22 cellular contexts compared by ENCODE assay signal in the genomic region with DNA sequence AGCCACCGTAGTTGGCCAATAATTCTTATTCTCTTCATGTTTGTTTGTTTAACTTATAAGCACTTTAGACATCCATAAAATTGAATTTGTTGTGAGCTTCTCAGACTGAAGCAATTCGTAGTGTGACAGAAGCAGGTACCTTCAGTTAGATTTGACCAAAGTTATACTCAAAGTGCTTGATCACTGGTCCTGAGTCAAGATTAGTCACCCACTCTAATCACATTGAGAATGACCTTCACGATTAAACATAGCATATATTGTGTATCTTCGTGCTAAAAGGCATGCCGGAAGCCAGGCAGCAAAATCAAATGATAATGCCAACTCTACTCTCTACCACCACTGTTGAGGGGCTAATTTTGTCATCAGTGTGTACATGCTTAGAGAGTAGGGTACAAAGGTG.
DNase-seq lines count a peak whose midpoint lies in the region; ATAC-seq, FAIRE-seq and TF ChIP-seq lines count a peak whose summit lies in the region.
"Had no signal": no experiment of that assay in that cellular context is flagged by ENCODE, and none has a peak within 500 bp of the region (broad histone marks: within the 10 kb centered on the region; RNA-seq: fewer than 3 reads in every experiment).

No MANE protein-coding gene starts in this region.

- peak overlapping the region; percentile 81; the same call in 1 of the 2 replicates for H2BK20ac ChIP-seq in H1 (ENCODE audit: low read length)

- no peak for TF ChIP-seq POLR2A in H1 (IDR thresholded peaks at IDR 0.05; ENCODE audit: control extremely low read depth in 1 of 2, low read depth in 2 of 2, low read length in 2 of 2)

- POLR2A ChIA-PET in H1 (lab: Charles Lee; ENCODE audit: partially characterized antibody): no interaction called here

- H2BK15ac ChIP-seq in H1 (ENCODE audit: low read length): no peak overlapping the region

- H3K23ac ChIP-seq in H1 (ENCODE audit: insufficient read length): no peak overlapping the region

- no peaks in the 10 kb centered on the region for H3K9me2 ChIP-seq in GM23338 (ENCODE audit: insufficient read depth)

- H3K4me2 ChIP-seq in GM23338: no peak overlapping the region
- no peak overlapping the region for H3K4me2 ChIP-seq in H1 (ENCODE audit: insufficient read depth in 1 of 2, low read depth in 2 of 2, low read length in 2 of 2)
- H3K4me2 ChIP-seq: BLaER1 had no signal

- no peak overlapping the region for H3K4me3 ChIP-seq in GM23338
- H3K4me3 ChIP-seq in H1 (ENCODE audit: extremely low read depth in 1 of 4, insufficient read depth in 2 of 4, low read depth in 3 of 4, low read length in 4 of 4): no peak overlapping the region
- H3K4me3 ChIP-seq: BLaER1, SJSA1 had no signal

- FAIRE-seq in H1 (lab: Jason Lieb, UNC) (no peak), urothelium cell line (lab: Jason Lieb, UNC) (peak; percentile 71)
- FAIRE-seq: HTR-8/SVneo, RCC 7860 had no signal

- CTCF ChIA-PET in H1 (lab: Charles Lee; ENCODE audit: partially characterized antibody): no interaction called here

- no peaks in the 10 kb centered on the region for H3K23me2 ChIP-seq in H1 (ENCODE audit: low read depth, low read length)

- H3K4ac ChIP-seq in H1 (replicated peaks; ENCODE audit: insufficient read length, low read depth, low read length): no peak overlapping the region

- H2AFZ ChIP-seq in GM23338: peak overlapping the region; percentile 25
- 0 out of 2 replicates have a peak overlapping the region, but pooled peaks have one; percentile 46 for H2AFZ ChIP-seq in H1 (ENCODE audit: low read length)

- H4K91ac ChIP-seq in H1 (replicated peaks; ENCODE audit: insufficient read length, low read length): no peak overlapping the region

- no peak overlapping the region for H2AK5ac ChIP-seq in H1 (ENCODE audit: low read depth, low read length)

- ATAC-seq in GM23338 (no peak), GM19452 (IDR thresholded peaks at IDR 0.05; ENCODE audit: unreplicated experiment) (no peak)
- ATAC-seq: Right ventricle myocardium inferior had no signal

- no peaks in the 10 kb centered on the region for H3K79me2 ChIP-seq in GM23338 (replicated peaks; ENCODE audit: insufficient read depth)
- no peaks in the 10 kb centered on the region for H3K79me2 ChIP-seq in H1 (ENCODE audit: control insufficient read depth in 1 of 2, insufficient read depth in 2 of 2, low read length in 2 of 2)

- TF ChIP-seq RAD21 in H1 (IDR thresholded peaks at IDR 0.05 in 1 of 2, conservative IDR thresholded peaks at IDR 0.05 in 1 of 2; ENCODE audit: low read depth in 2 of 2, low read length in 2 of 2): no peak

- TF ChIP-seq CTCF in GM23338 (conservative IDR thresholded peaks at IDR 0.05; ENCODE audit: low read depth in 2 of 2): no peak
- no peak for TF ChIP-seq CTCF in H1 (IDR thresholded peaks at IDR 0.05; ENCODE audit: control extremely low read depth in 1 of 3, insufficient read depth in 1 of 3, low read depth in 1 of 3, low read length in 3 of 3)

- TF ChIP-seq EP300 in H1 (IDR thresholded peaks at IDR 0.05; ENCODE audit: borderline replicate concordance in 1 of 2, low read depth in 2 of 2, low read length in 2 of 2): no peak

- H3K27me3 ChIP-seq in GM23338 (ENCODE audit: insufficient read depth): no peaks in the 10 kb centered on the region
- H3K27me3 ChIP-seq in H1 (replicated peaks in 1 of 4; ENCODE audit: control insufficient read depth in 3 of 4, extremely low read depth in 1 of 4, insufficient read depth in 3 of 4, low read length in 3 of 4): no peaks in the 10 kb centered on the region
- H3K27me3 ChIP-seq: BLaER1, SJSA1 had no signal

- no peak overlapping the region for H3K14ac ChIP-seq in H1 (ENCODE audit: insufficient read length)

- no peaks in the 10 kb centered on the region for H3K79me1 ChIP-seq in H1 (ENCODE audit: low read depth, low read length)

- no peak overlapping the region for H4K5ac ChIP-seq in H1 (ENCODE audit: insufficient read length, low read depth, low read length)

- peak overlapping the region; percentile 78; the same call in 1 of the 2 replicates for H2BK12ac ChIP-seq in H1 (ENCODE audit: low read depth, low read length)

- H4K20me1 ChIP-seq in GM23338 (replicated peaks; ENCODE audit: insufficient read depth) (no peaks in the 10 kb centered on the region), H1 (replicated peaks in 1 of 2; ENCODE audit: control insufficient read depth in 1 of 2, insufficient read depth in 2 of 2, low read length in 2 of 2) (no peaks in the 10 kb centered on the region)
- H4K20me1 ChIP-seq: BLaER1 had no signal

- H3K9me3 Mint-ChIP-seq in GM23338: peaks cover 2% of the 10 kb centered on the region; the same call in 1 of the 3 replicates

- H3K27ac ChIP-seq in GM23338 (ENCODE audit: low read depth) (0 out of 2 replicates have a peak overlapping the region, but pooled peaks have one; percentile 18), H1 (ENCODE audit: low read depth, low read length) (no peak overlapping the region)
- H3K27ac ChIP-seq: BLaER1, SJSA1 had no signal

- no peak overlapping the region for H3K18ac ChIP-seq in H1 (ENCODE audit: extremely low read depth, low read length)

- H3K9me3 ChIP-seq in H1 (ENCODE audit: insufficient read depth in 2 of 2, low read depth in 1 of 2, low read length in 1 of 2): no peaks in the 10 kb centered on the region
- H3K9me3 ChIP-seq: BLaER1 had no signal

- H3K9ac ChIP-seq in H1 (replicated peaks in 1 of 4; ENCODE audit: extremely low read depth in 1 of 4, low read depth in 3 of 4, low read length in 3 of 4): no peak overlapping the region
- H3K9ac ChIP-seq: BLaER1 had no signal

- no peak overlapping the region for H3K56ac ChIP-seq in H1 (replicated peaks; ENCODE audit: insufficient read length, low read depth, low read length)

- H3K4me1 Mint-ChIP-seq in GM23338: no peaks in the 10 kb centered on the region
- H3K4me1 Mint-ChIP-seq: IgD-negative memory B cell had no signal

- H2BK5ac ChIP-seq in H1 (ENCODE audit: low read depth, low read length): no peak overlapping the region

- no peaks in the 10 kb centered on the region for H3F3A ChIP-seq in GM23338 (replicated peaks; ENCODE audit: low read depth)

- H3K36me3 ChIP-seq in GM23338 (ENCODE audit: insufficient read depth) (no peaks in the 10 kb centered on the region), H1 (ENCODE audit: control insufficient read depth in 2 of 4, insufficient read depth in 4 of 4, low read length in 3 of 4) (no peaks in the 10 kb centered on the region)
- H3K36me3 ChIP-seq: BLaER1, SJSA1 had no signal

- no peak overlapping the region for H3K4me3 Mint-ChIP-seq in GM23338
- H3K4me3 Mint-ChIP-seq: CD4-positive, alpha-beta T cell; IgD-negative memory B cell had no signal

- no peaks in the 10 kb centered on the region for H3K27me3 Mint-ChIP-seq in GM23338 (ENCODE audit: insufficient read depth, low read depth, poor library complexity)
- H3K27me3 Mint-ChIP-seq: CD4-positive, alpha-beta T cell; IgD-negative memory B cell had no signal

- H3K27ac Mint-ChIP-seq in GM23338: no peak overlapping the region
- H3K27ac Mint-ChIP-seq: CD4-positive, alpha-beta T cell; IgD-negative memory B cell had no signal

- peaks cover 6% of the 10 kb centered on the region for H3K36me3 Mint-ChIP-seq in GM23338 (ENCODE audit: low read depth)
- H3K36me3 Mint-ChIP-seq: IgD-negative memory B cell had no signal

- H4K8ac ChIP-seq in H1 (ENCODE audit: extremely low read depth, insufficient read depth, low read length): no peak overlapping the region

- H3K4me1 ChIP-seq in GM23338 (ENCODE audit: insufficient read depth): no peaks in the 10 kb centered on the region
- no peaks in the 10 kb centered on the region for H3K4me1 ChIP-seq in H1 (replicated peaks in 1 of 4; ENCODE audit: control insufficient read depth in 3 of 4, insufficient read depth in 4 of 4, low read length in 3 of 4)
- H3K4me1 ChIP-seq: BLaER1, SJSA1 had no signal

- H2BK120ac ChIP-seq in H1 (replicated peaks; ENCODE audit: low read depth, low read length): no peak overlapping the region

- DNase-seq in GM23338 (ENCODE audit: low spot score) (no peak), RKO (ENCODE audit: low spot score) (peak; percentile 3), H1 (ENCODE audit: low read depth in 1 of 2, low spot score in 2 of 2) (no peak), urothelium cell line (ENCODE audit: low spot score) (no peak), DMS 273 treated with DMSO at 0.1 percent for 48 hours (lab: John Stamatoyannopoulos, UW) (no peak)
- DNase-seq in activated T-cell treated with anti-CD3 and anti-CD28 coated beads, Interleukin-2, amount 50 U/mL, for 1 hour: no peak
- DNase-seq: ACHN; CD4-positive, alpha-beta T cell; EL; GOT3; NCI-H1694; NCI-H2081 treated with DMSO at 0.1 percent for 48 hours; NCI-H2171 treated with DMSO at 0.1 percent for 48 hours; NCI-H526; SW 1271 had no signal

- WGBS in H1 (ENCODE audit: extremely low coverage in 1 of 2, insufficient coverage in 1 of 2, insufficient read length in 1 of 2, insufficient replicate concordance in 2 of 2, low coverage in 1 of 2, low lambda C conversion rate in 2 of 2, missing lambda C conversion rate in 1 of 2), 2 experiments: 72% methylated on average over 5 of the region's 5 CpGs; no CpG with 5 or more reads in 1 of the 2 experiments

TF ChIP-seq in GM23338, 12 proteins besides CTCF, POLR2A, EP300 and RAD21 (continues in another document):
- TF ChIP-seq POLR2AphosphoS5 (IDR thresholded peaks at IDR 0.05; ENCODE audit: low read depth): no peak

TF ChIP-seq in H1, 55 proteins besides CTCF, POLR2A, EP300 and RAD21:
- no peak for TF ChIP-seq CTBP2 (IDR thresholded peaks at IDR 0.05; ENCODE audit: borderline replicate concordance, insufficient read depth, insufficient read length, low read length)
